17 cellular contexts compared by ENCODE assay signal in the genomic region with DNA sequence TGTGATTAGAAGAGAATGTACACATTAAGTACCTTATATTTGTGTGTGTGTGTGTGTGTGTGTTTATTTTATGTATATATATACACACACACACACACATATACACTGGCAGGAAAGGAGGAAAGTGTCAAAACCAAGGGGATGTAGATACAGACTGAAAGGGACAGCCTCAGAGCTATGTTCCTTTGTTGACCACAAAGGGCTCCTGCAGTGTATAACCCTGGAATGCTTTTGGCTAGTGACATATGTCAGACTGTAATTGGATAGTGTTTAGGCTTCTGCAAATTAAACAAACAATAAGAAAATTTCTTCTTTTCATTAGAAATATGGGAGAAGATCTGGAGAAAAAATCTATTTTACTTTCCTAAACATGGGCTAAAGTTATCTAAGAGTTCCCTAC. TPM values are rescaled to one million over a fixed set of nuclear protein-coding genes. Genes with fewer than 3 reads are reported as not detected.
A peak's percentile ranks its signal among the peaks of the same experiment; 100 is the strongest.
DNase-seq lines count a peak whose midpoint lies in the region; ATAC-seq, FAIRE-seq and TF ChIP-seq lines count a peak whose summit lies in the region.
"Had no signal": no experiment of that assay in that cellular context is flagged by ENCODE, and none has a peak within 500 bp of the region (broad histone marks: within the 10 kb centered on the region; RNA-seq: fewer than 3 reads in every experiment).

No MANE protein-coding gene starts in this region.

- H3K27ac ChIP-seq in endodermal cell (ENCODE audit: low read depth, low read length) (peak overlapping the region; percentile 69), gastrocnemius medialis (peak overlapping the region; percentile 54 to 85 (median 81)), small intestine (ENCODE audit: low read depth in 1 of 2, low read length in 1 of 2) (no peak overlapping the region)

- peak; percentile 17 for DNase-seq in NCI-H2171 treated with DMSO at 0.1 percent for 48 hours (lab: John Stamatoyannopoulos, UW)
- no peak for DNase-seq in NCI-H2171 (lab: John Stamatoyannopoulos, UW)
- DNase-seq in LHCN-M2 (ENCODE audit: low read depth): peak; percentile 48
- DNase-seq in endodermal cell: no peak
- no peak for DNase-seq in gastrocnemius medialis
- DNase-seq in NCI-H1048 (lab: John Stamatoyannopoulos, UW): no peak
- DNase-seq in small intestine: no peak
- DNase-seq: Caco-2; Karpas-422; NCI-H2081; NCI-H2227 treated with DMSO at 0.1 percent for 48 hours; NCI-H524 treated with DMSO at 0.1 percent for 48 hours; NK-92 treated with Interleukin-12 subunit alpha and Interleukin-12 subunit beta, amount 100 ng/mL, for 24 hours; SK-N-SH had no signal

- H3K9ac ChIP-seq in endodermal cell (ENCODE audit: extremely low read depth, low read length, poor library complexity, severe bottlenecking): no peak overlapping the region
- H3K9ac ChIP-seq: SK-N-SH had no signal

- no peak overlapping the region for H3K27ac Mint-ChIP-seq in endodermal cell
- H3K27ac Mint-ChIP-seq: GM23338 had no signal

- peak; percentile 80 to 83 for ATAC-seq in gastrocnemius medialis
- no peak for ATAC-seq in HG03135 (IDR thresholded peaks at IDR 0.05; ENCODE audit: unreplicated experiment)
- ATAC-seq: GM23338 had no signal

- no peak for TF ChIP-seq POLR2A in gastrocnemius medialis (IDR thresholded peaks at IDR 0.05)

- FAIRE-seq in small intestine (lab: Jason Lieb, UNC): no peak
- FAIRE-seq: A204.1 had no signal

- H3K4me3 Mint-ChIP-seq in endodermal cell: no peak overlapping the region
- H3K4me3 Mint-ChIP-seq: GM23338 had no signal

- H3K4me1 ChIP-seq in endodermal cell (ENCODE audit: control insufficient read depth, insufficient read depth, low read length) (no peaks in the 10 kb centered on the region), gastrocnemius medialis (peaks cover 59 to 60% of the 10 kb centered on the region in 2 donors), small intestine (ENCODE audit: control insufficient read depth in 2 of 2, insufficient read depth in 1 of 2, low read depth in 1 of 2, low read length in 1 of 2) (peaks cover 0 to 3% of the 10 kb centered on the region in 2 donors)
- H3K4me1 ChIP-seq: Caco-2 had no signal

- H3K27me3 Mint-ChIP-seq in endodermal cell (ENCODE audit: insufficient read depth): no peaks in the 10 kb centered on the region

- no peaks in the 10 kb centered on the region for H3K9me3 ChIP-seq in endodermal cell (ENCODE audit: control insufficient read depth, low read length)
- no peaks in the 10 kb centered on the region for H3K9me3 ChIP-seq in gastrocnemius medialis
- H3K9me3 ChIP-seq in small intestine (ENCODE audit: control insufficient read depth, low read depth): no peaks in the 10 kb centered on the region
- H3K9me3 ChIP-seq: Caco-2, SK-N-SH had no signal

- TF ChIP-seq CTCF in endodermal cell (conservative IDR thresholded peaks at IDR 0.05) (no peak), gastrocnemius medialis (IDR thresholded peaks at IDR 0.05 in 4 of 5, conservative IDR thresholded peaks at IDR 0.05 in 1 of 5) (no peak)

- H3K36me3 ChIP-seq in endodermal cell (ENCODE audit: control insufficient read depth, insufficient read depth, low read length) (peaks cover 50% of the 10 kb centered on the region), gastrocnemius medialis (peaks cover 0 to 25% of the 10 kb centered on the region in 2 donors), small intestine (ENCODE audit: control insufficient read depth in 2 of 2, insufficient read depth in 2 of 2, low read length in 2 of 2) (peaks cover 5% of the 10 kb centered on the region in 2 donors)

- in situ Hi-C loops in gastrocnemius medialis (cut with MboI; ENCODE audit: low sequenced_read_pairs in 4 of 4): no loop called here

- no peaks in the 10 kb centered on the region for H3K9me3 Mint-ChIP-seq in endodermal cell
- H3K9me3 Mint-ChIP-seq: GM23338 had no signal

- no peaks in the 10 kb centered on the region for H3K4me1 Mint-ChIP-seq in endodermal cell

- H3K36me3 Mint-ChIP-seq in endodermal cell (ENCODE audit: low read depth): peaks cover 26% of the 10 kb centered on the region

- intact Hi-C loops in gastrocnemius medialis (cut with DNase I; ENCODE audit: low total_unique reads): no loop called here

- no peak overlapping the region for H3K4me3 ChIP-seq in endodermal cell (ENCODE audit: low read length)
- no peak overlapping the region for H3K4me3 ChIP-seq in gastrocnemius medialis
- H3K4me3 ChIP-seq in small intestine (ENCODE audit: low read depth in 1 of 2, low read length in 2 of 2): no peak overlapping the region
- H3K4me3 ChIP-seq: GM23338 had no signal

- H3K27me3 ChIP-seq in endodermal cell (ENCODE audit: control insufficient read depth, insufficient read depth, low read length, poor library complexity, severe bottlenecking): no peaks in the 10 kb centered on the region
- H3K27me3 ChIP-seq in gastrocnemius medialis: no peaks in the 10 kb centered on the region
- H3K27me3 ChIP-seq in small intestine (ENCODE audit: control insufficient read depth in 2 of 2, insufficient read depth in 2 of 2, low read length in 2 of 2): no peaks in the 10 kb centered on the region

RNA-seq across cellular contexts. Expression of gene GBF1, which starts 15.9 kb away (rescaled TPM):
- total RNA-seq in LHCN-M2 (2014; rRNA removed) (43.9 and 45.1 TPM in 2 replicates), endodermal cell (10 to 100 TPM; 31.1 to 31.4 TPM), gastrocnemius medialis (10 to 100 TPM; 31.4 to 64.2 (median 58.7) TPM)
- 31.9 TPM for polyA plus RNA-seq in LHCN-M2 (2012)
- 31.7 TPM for polyA plus RNA-seq in endodermal cell (2013, experiment 1 of 2)
- 31.5 TPM for polyA plus RNA-seq in endodermal cell (2013, experiment 2 of 2)
- polyA plus RNA-seq in small intestine: 10 to 100 TPM; 13.2 to 20.4 (median 16.5) TPM

RNA-seq across cellular contexts. Expression of gene PITX3, which starts 19.9 kb away (rescaled TPM):
- total RNA-seq in LHCN-M2 (2014; rRNA removed) (6.5 and 6.9 TPM in 2 replicates), endodermal cell (not detected), gastrocnemius medialis (1 to 10 TPM; 4.2 to 8.9 (median 6.5) TPM)
- 0.45 TPM for polyA plus RNA-seq in LHCN-M2 (2012)
- 0.28 TPM for polyA plus RNA-seq in endodermal cell (2013, experiment 1 of 2)
- polyA plus RNA-seq in endodermal cell (2013, experiment 2 of 2): 0.58 TPM
- polyA plus RNA-seq in small intestine: not detected
- total RNA-seq: Caco-2, GM23338 had no signal
- polyA plus RNA-seq: SK-N-SH had no signal

RNA-seq across cellular contexts. Expression of gene ELOVL3, which starts 35.1 kb away (rescaled TPM):
- total RNA-seq in LHCN-M2 (2014; rRNA removed): 4.9 and 6.4 TPM in 2 replicates
- polyA plus RNA-seq in LHCN-M2 (2012): 0.32 TPM
- not detected for total RNA-seq in endodermal cell
- 0.28 TPM for polyA plus RNA-seq in endodermal cell (2013, experiment 1 of 2)
- polyA plus RNA-seq in endodermal cell (2013, experiment 2 of 2): not detected
- total RNA-seq in gastrocnemius medialis: under 1 TPM in 1 of 4 donors, not detected in 3; 0.51 TPM
- polyA plus RNA-seq in small intestine: under 1 TPM in 1 of 3 donors, not detected in 2; 0.42 TPM
- polyA plus RNA-seq: GM23338 had no signal

Comparison
In these comparisons a context has a peak if more than half of its experiments do, and no peak if none do; other contexts are left out.
1. DNase-seq: peak in NCI-H2171 treated with DMSO at 0.1 percent for 48 hours (single experiment) and LHCN-M2 (single experiment); none in NCI-H2171 (single experiment), endodermal cell (single experiment), gastrocnemius medialis (0 of 2), NCI-H1048 (single experiment) and small intestine (single experiment).
2. H3K27ac ChIP-seq: peak in endodermal cell (single experiment) and gastrocnemius medialis (4 of 4); none in small intestine (0 of 2).